In genomic region chr21:33266784-33267135, GRCh38 we compare ENCODE assay signal across 8 cellular contexts.
DNase-seq lines count a peak whose midpoint lies in the region; TF ChIP-seq lines count a peak whose summit lies in the region.

No MANE protein-coding gene starts in this region.

- H3K9me3 ChIP-seq in WERI-Rb-1 (ENCODE audit: severe bottlenecking) (no peaks in the 10 kb centered on the region), neuron (ENCODE audit: low read length) (peaks cover 3% of the 10 kb centered on the region)

- no peaks in the 10 kb centered on the region for H3K27me3 ChIP-seq in WERI-Rb-1 (ENCODE audit: insufficient read depth, low read depth, severe bottlenecking)
- no peaks in the 10 kb centered on the region for H3K27me3 ChIP-seq in neuron (ENCODE audit: insufficient read depth, low read length)

- TF ChIP-seq CTCF in WERI-Rb-1 (IDR thresholded peaks at IDR 0.05; ENCODE audit: low read depth, low read length) (no peak), epithelial cell of esophagus (IDR thresholded peaks at IDR 0.05; ENCODE audit: insufficient read depth, low read depth, low read length, missing control alignments) (no peak)

- H3K27ac ChIP-seq in WERI-Rb-1 = peak overlapping the region; percentile 66

- H3K4me3 ChIP-seq in WERI-Rb-1 (ENCODE audit: low read depth, low read length) = peak overlapping the region; percentile 84
- H3K4me3 ChIP-seq in epithelial cell of esophagus (ENCODE audit: low read length) = peak overlapping the region; percentile 72
- peak overlapping the region; percentile 29 for H3K4me3 ChIP-seq in neuron (ENCODE audit: low read length)

- DNase-seq in DMS53 (lab: John Stamatoyannopoulos, UW) (peak; percentile 25), DMS53 treated with DMSO at 0.1 percent for 48 hours (lab: John Stamatoyannopoulos, UW; ENCODE audit: unreplicated experiment) (no peak), WERI-Rb-1 (no peak), epithelial cell of esophagus (ENCODE audit: low read depth) (no peak), NCI-H2081 (lab: John Stamatoyannopoulos, UW) (no peak), NCI-H1930 (lab: John Stamatoyannopoulos, UW) (no peak), NCI-H1694 treated with DMSO at 0.1 percent for 48 hours (lab: John Stamatoyannopoulos, UW) (no peak)

- H2AFZ ChIP-seq in neuron (ENCODE audit: low read depth, low read length) = no peak overlapping the region

- no peaks in the 10 kb centered on the region for H3K4me1 ChIP-seq in neuron (ENCODE audit: insufficient read depth, low read length)

- H3K36me3 ChIP-seq in WERI-Rb-1 (peaks cover 15% of the 10 kb centered on the region), neuron (ENCODE audit: insufficient read depth, low read length) (peaks cover 21% of the 10 kb centered on the region)

Comparison
In these comparisons a context has a peak if more than half of its experiments do, and no peak if none do; other contexts are left out.
1. H3K4me3 ChIP-seq: peak in every context shown above with its lines; median percentile 84 in WERI-Rb-1; 72 in epithelial cell of esophagus; 29 in neuron.